In genomic region chr14:58243790-58244555, GRCh38 we compare ENCODE assay signal across 8 cellular contexts. TPM values are rescaled to one million over a fixed set of nuclear protein-coding genes. Genes with fewer than 3 reads are reported as not detected.
DNase-seq lines count a peak whose midpoint lies in the region; ATAC-seq, FAIRE-seq and TF ChIP-seq lines count a peak whose summit lies in the region.

No MANE protein-coding gene starts in this region.

- no peak for TF ChIP-seq CTCF in astrocyte (IDR thresholded peaks at IDR 0.05; ENCODE audit: insufficient read depth, low read depth, low read length)

- peaks cover 16% of the 10 kb centered on the region for H3K4me1 ChIP-seq in astrocyte (ENCODE audit: insufficient read depth, low read length)

- H3K9ac ChIP-seq in astrocyte (ENCODE audit: low read length), result peak overlapping the region; percentile 89

- H3K4me2 ChIP-seq in astrocyte (ENCODE audit: low read length), result peak overlapping the region; percentile 93

- H4K20me1 ChIP-seq in astrocyte (ENCODE audit: insufficient read depth, low read length), result peaks cover 28% of the 10 kb centered on the region

- H3K9me3 ChIP-seq in astrocyte (ENCODE audit: insufficient read depth, low read depth, low read length), result no peaks in the 10 kb centered on the region

- H3K4me3 ChIP-seq in astrocyte (ENCODE audit: insufficient read depth, low read depth, low read length), result peak overlapping the region; percentile 98

- peak overlapping the region; percentile 99 for H3K27ac ChIP-seq in astrocyte (ENCODE audit: low read depth, low read length)

- H3K79me2 ChIP-seq in astrocyte (ENCODE audit: insufficient read depth, low read length), result peaks cover 44% of the 10 kb centered on the region

- peak overlapping the region; percentile 99 for H3K27ac Mint-ChIP-seq in astrocyte (ENCODE audit: unreplicated experiment)
- peak overlapping the region; percentile 92 to 99 for H3K27ac Mint-ChIP-seq in stimulated activated naive CD8-positive, alpha-beta T cell treated with anti-CD3 and anti-CD28 coated beads, Interleukin-15, amount 100 ng/mL, for 72 hours

- H3K4me3 Mint-ChIP-seq in astrocyte (ENCODE audit: unreplicated experiment), result peak overlapping the region; percentile 93
- peak overlapping the region; percentile 88 to 99 for H3K4me3 Mint-ChIP-seq in stimulated activated naive CD8-positive, alpha-beta T cell treated with anti-CD3 and anti-CD28 coated beads, Interleukin-15, amount 100 ng/mL, for 72 hours

- H3K27me3 Mint-ChIP-seq in astrocyte (ENCODE audit: low read depth, unreplicated experiment), result no peaks in the 10 kb centered on the region
- no peaks in the 10 kb centered on the region for H3K27me3 Mint-ChIP-seq in stimulated activated naive CD8-positive, alpha-beta T cell treated with anti-CD3 and anti-CD28 coated beads, Interleukin-15, amount 100 ng/mL, for 72 hours

- ATAC-seq in GM18858 (IDR thresholded peaks at IDR 0.05; ENCODE audit: unreplicated experiment) (peak; percentile 15), HG03060 (IDR thresholded peaks at IDR 0.05; ENCODE audit: low read depth, unreplicated experiment) (peak; percentile 22)
- peak; percentile 25 for ATAC-seq in stimulated activated naive CD8-positive, alpha-beta T cell treated with anti-CD3 and anti-CD28 coated beads, Interleukin-15, amount 100 ng/mL, for 72 hours

- no peaks in the 10 kb centered on the region for H3K27me3 ChIP-seq in astrocyte (ENCODE audit: insufficient read depth, low read length)

- no peaks in the 10 kb centered on the region for H3K9me3 Mint-ChIP-seq in astrocyte (ENCODE audit: unreplicated experiment)
- no peaks in the 10 kb centered on the region for H3K9me3 Mint-ChIP-seq in stimulated activated naive CD8-positive, alpha-beta T cell treated with anti-CD3 and anti-CD28 coated beads, Interleukin-15, amount 100 ng/mL, for 72 hours

- H3K36me3 ChIP-seq in astrocyte (ENCODE audit: insufficient read depth, low read length), result no peaks in the 10 kb centered on the region

- peak; percentile 40 to 78 for DNase-seq in AML-193 (lab: John Stamatoyannopoulos, UW)
- peak; percentile 88 to 93 for DNase-seq in NCI-H524 (lab: John Stamatoyannopoulos, UW)
- peak; percentile 6 for DNase-seq in astrocyte (ENCODE audit: low read depth)
- DNase-seq in iris pigment epithelial cell (ENCODE audit: low read depth), result peak; percentile 30
- DNase-seq in stimulated activated naive CD8-positive, alpha-beta T cell treated with anti-CD3 and anti-CD28 coated beads, Interleukin-15, amount 100 ng/mL, for 72 hours, result no peak
- DNase-seq in GM12892 (ENCODE audit: insufficient read length), result no peak

- H3K36me3 Mint-ChIP-seq in astrocyte (ENCODE audit: low read depth, unreplicated experiment), result peaks cover 1% of the 10 kb centered on the region

- no peak for TF ChIP-seq POLR2A in GM12892 (IDR thresholded peaks at IDR 0.05; ENCODE audit: low read depth, low read length)

- peaks cover 21% of the 10 kb centered on the region for H3K4me1 Mint-ChIP-seq in astrocyte (ENCODE audit: low read depth, unreplicated experiment)
- H3K4me1 Mint-ChIP-seq in stimulated activated naive CD8-positive, alpha-beta T cell treated with anti-CD3 and anti-CD28 coated beads, Interleukin-15, amount 100 ng/mL, for 72 hours, result peaks cover 44% of the 10 kb centered on the region

- FAIRE-seq in astrocyte (lab: Jason Lieb, UNC) (no peak), GM12892 (lab: Jason Lieb, UNC) (no peak)

- H2AFZ ChIP-seq in astrocyte (ENCODE audit: low read depth, low read length), result peak overlapping the region; percentile 67

RNA-seq across cellular contexts. Expression of gene PSMA3, which starts 0.7 kb away (rescaled TPM):
- total RNA-seq in astrocyte, result 215 and 232 TPM in 2 replicates
- 221 TPM for polyA plus RNA-seq in GM12892 (2012; ENCODE audit: missing spikeins)

RNA-seq across cellular contexts. Expression of gene ACTR10, which starts 44.0 kb away (rescaled TPM):
- 92.5 and 98.7 TPM in 2 replicates for total RNA-seq in astrocyte
- polyA plus RNA-seq in GM12892 (2012; ENCODE audit: missing spikeins), result 37.3 TPM

RNA-seq across cellular contexts. Expression of gene ARID4A, which starts 54.4 kb away (rescaled TPM):
- total RNA-seq in astrocyte, result 24.5 and 26.6 TPM in 2 replicates
- 12.7 TPM for polyA plus RNA-seq in GM12892 (2012; ENCODE audit: missing spikeins)

Comparison
In these comparisons a context has a peak if more than half of its experiments do, and no peak if none do; other contexts are left out.
1. DNase-seq: peak in AML-193 (2 of 2), NCI-H524 (2 of 2), astrocyte (single experiment) and iris pigment epithelial cell (single experiment); none in stimulated activated naive CD8-positive, alpha-beta T cell treated with anti-CD3 and anti-CD28 coated beads, Interleukin-15, amount 100 ng/mL, for 72 hours (0 of 2) and GM12892 (single experiment).
2. Peak in every context shown above with its lines, with median percentiles within 50 percentile points of each other: ATAC-seq.